In the genomic region with DNA sequence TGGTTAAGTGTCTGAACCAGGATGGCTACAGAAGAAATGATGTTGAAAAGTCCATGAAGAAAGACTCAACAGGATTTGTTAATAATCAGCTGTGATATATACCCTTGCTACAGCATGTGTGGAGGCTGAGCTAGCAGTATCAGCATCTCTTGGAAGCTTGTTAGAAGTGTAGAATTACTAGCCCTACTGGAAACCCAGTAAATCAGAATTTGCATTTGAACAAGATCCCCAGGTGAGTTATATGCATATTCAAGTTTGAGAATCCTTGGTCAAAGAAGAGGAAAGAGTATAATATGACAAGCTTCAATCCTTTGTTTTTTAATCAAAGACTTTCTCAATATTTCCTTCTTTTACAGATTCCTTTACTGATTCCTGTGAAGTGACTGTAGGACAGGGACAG, we compare ENCODE assay signal across 34 cellular contexts.
"Had no signal": no experiment of that assay in that cellular context is flagged by ENCODE, and none has a peak within 500 bp of the region (broad histone marks: within the 10 kb centered on the region; RNA-seq: fewer than 3 reads in every experiment).

No MANE protein-coding gene starts in this region.

- H3K4me1 ChIP-seq: ascending aorta, colonic mucosa, lower lobe of right lung, right atrium auricular region, stomach, thyroid gland, upper lobe of left lung, vagina had no signal

- H3K27me3 ChIP-seq: ascending aorta, cardiac muscle cell, colonic mucosa, right atrium auricular region, stomach, thyroid gland, upper lobe of left lung, vagina had no signal

- DNase-seq: activated CD4-positive, alpha-beta memory T cell treated with anti-CD3 and anti-CD28 coated beads, Interleukin-2, amount 10 ng/mL, durations not matched to agents 7 days and 5 days; activated CD4-positive, alpha-beta T cell treated with anti-CD3 and anti-CD28 coated beads for 1 hour; activated CD4-positive, alpha-beta T cell treated with anti-CD3 and anti-CD28 coated beads, Interleukin-2, amount 10 ng/mL, durations not matched to agents 7 days and 5 days; activated CD8-positive, alpha-beta memory T cell treated with anti-CD3 and anti-CD28 coated beads, Interleukin-2, amount 50 U/mL, for 48 hours; activated gamma-delta T cell; activated naive CD4-positive, alpha-beta T cell treated with anti-CD3 and anti-CD28 coated beads, Interleukin-2, amount 10 ng/mL, durations not matched to agents 7 days and 5 days; activated naive CD8-positive, alpha-beta T cell treated with anti-CD3 and anti-CD28 coated beads, Interleukin-2, amount 10 ng/mL, durations not matched to agents 7 days and 5 days; activated T-cell treated with anti-CD3 and anti-CD28 coated beads, Interleukin-2, amount 50 U/mL, for 24 hours; cerebellar nuclear complex; colonic mucosa; effector memory CD8-positive, alpha-beta T cell; foreskin fibroblast; head of caudate nucleus; hippocampal formation; kidney glomerular epithelial cell; lower lobe of right lung; mucosa of descending colon; stimulated activated CD4-positive, alpha-beta T cell treated with anti-CD3 and anti-CD28 coated beads, Interleukin-15, amount 100 ng/mL, for 24 hours; stimulated activated CD4-positive, alpha-beta T cell treated with anti-CD3 and anti-CD28 coated beads, Interleukin-2, amount 100 ng/mL, for 24 hours; stimulated activated naive B cell treated with anti-CD40 and anti-IgM and Interleukin-4, amounts not matched to agents 10 μg/mL and 1 μg/mL and 100 μg/mL, for 72 hours; stomach; T-helper 9 cell; thyroid gland; upper lobe of left lung had no signal

- H3K36me3 ChIP-seq: ascending aorta, cardiac muscle cell, colonic mucosa, lower lobe of right lung, right atrium auricular region, stomach, thyroid gland, upper lobe of left lung, vagina had no signal

- H3K27ac ChIP-seq: ascending aorta, cardiac muscle cell, colonic mucosa, lower lobe of right lung, stomach, thyroid gland, upper lobe of left lung, vagina, VCaP had no signal

- H3K4me3 ChIP-seq: ascending aorta, cardiac muscle cell, colonic mucosa, lower lobe of right lung, mucosa of descending colon, right atrium auricular region, stomach, thyroid gland, upper lobe of left lung, vagina had no signal

- ATAC-seq: effector memory CD8-positive, alpha-beta T cell; esophagus mucosa; left lobe of liver; lower lobe of right lung; mucosa of descending colon; natural killer cell treated with Interleukin-12 subunit alpha and Interleukin-12 subunit beta and Interleukin-15 and Interleukin-18, amount 100 ng/mL, for 72 hours; stimulated activated naive B cell treated with anti-CD40 and anti-IgM and Interleukin-4, amounts not matched to agents 10 μg/mL and 1 μg/mL and 100 μg/mL, for 72 hours had no signal

- H3K9me3 ChIP-seq: ascending aorta, colonic mucosa, lower lobe of right lung, mucosa of descending colon, right atrium auricular region, stomach, thyroid gland, upper lobe of left lung, vagina had no signal

- FAIRE-seq: endothelial cell of umbilical vein, TTC549 had no signal
